ENCODE assay signal across 24 cellular contexts in the genomic region with DNA sequence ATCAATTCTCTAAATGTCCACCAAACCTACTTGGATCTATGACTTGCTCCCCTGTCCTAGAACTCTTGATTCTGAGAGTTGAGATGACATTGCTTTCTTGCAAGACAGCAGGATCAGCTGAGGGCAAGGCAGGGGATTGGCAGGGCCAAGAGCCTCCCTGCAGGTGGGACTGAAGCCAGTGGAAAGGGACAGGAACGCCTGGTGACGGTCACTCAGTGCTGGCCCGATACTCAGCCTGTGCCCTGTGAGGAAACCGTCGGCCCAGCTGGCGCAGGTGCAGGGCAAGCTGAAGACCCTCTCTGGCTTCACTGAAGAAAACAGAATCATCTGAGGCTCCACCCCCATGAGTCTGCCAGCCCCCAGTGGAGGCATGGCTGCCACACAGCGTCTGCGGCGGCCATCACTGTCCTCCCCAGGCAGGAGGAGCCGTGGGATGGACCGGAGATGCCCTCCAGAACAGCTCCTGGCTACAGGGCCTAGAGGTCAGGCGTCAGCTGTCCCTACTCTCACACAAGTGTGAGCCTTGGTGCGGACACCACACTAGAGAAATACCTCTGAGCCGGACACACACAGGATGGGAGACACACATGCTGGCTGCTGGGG.
"Had no signal": no experiment of that assay in that cellular context is flagged by ENCODE, and none has a peak within 500 bp of the region (broad histone marks: within the 10 kb centered on the region; RNA-seq: fewer than 3 reads in every experiment).

No MANE protein-coding gene starts in this region.

- ATAC-seq: activated T-cell treated with anti-CD3 and anti-CD28 coated beads, Interleukin-2, amount 50 U/mL, for 4 hours; T-cell had no signal

- H3K4me3 ChIP-seq: Peyer's patch, SK-N-MC had no signal

- H3K27me3 ChIP-seq: Peyer's patch had no signal

- H3K4me1 ChIP-seq: Peyer's patch had no signal

- H3K27ac ChIP-seq: Peyer's patch, SK-N-MC had no signal

- FAIRE-seq: astrocyte, TTC549 had no signal

- DNase-seq: activated B cell treated with CpG ODN at 0.5 μM for 24 hours; activated CD4-positive, alpha-beta T cell treated with anti-CD3 and anti-CD28 coated beads for 1 hour; activated CD4-positive, alpha-beta T cell treated with anti-CD3 and anti-CD28 coated beads, Interleukin-2, amount 10 ng/mL, durations not matched to agents 24 days and 14 days; activated CD4-positive, alpha-beta T cell treated with anti-CD3 and anti-CD28 coated beads, Interleukin-2, amount 50 U/mL, for 48 hours; activated CD8-positive, alpha-beta memory T cell treated with anti-CD3 and anti-CD28 coated beads for 24 hours; activated gamma-delta T cell; activated naive CD4-positive, alpha-beta T cell treated with anti-CD3 and anti-CD28 coated beads for 36 hours; activated T-cell treated with anti-CD3 and anti-CD28 coated beads, Interleukin-2, amount 50 U/mL, for 4 hours; amygdala; Karpas-422; MM.1S; NCI-H1105 treated with DMSO at 0.1 percent for 48 hours; NCI-H1436 treated with DMSO at 0.1 percent for 48 hours; NCI-H187; NCI-H2081; NCI-H510A treated with DMSO at 0.1 percent for 48 hours; NCI-H69; Peyer's patch; T-cell; T-helper 2 cell; T1000 had no signal

- H3K9me3 ChIP-seq: Peyer's patch had no signal
